ENCODE assay signal across 30 cellular contexts in the genomic region with DNA sequence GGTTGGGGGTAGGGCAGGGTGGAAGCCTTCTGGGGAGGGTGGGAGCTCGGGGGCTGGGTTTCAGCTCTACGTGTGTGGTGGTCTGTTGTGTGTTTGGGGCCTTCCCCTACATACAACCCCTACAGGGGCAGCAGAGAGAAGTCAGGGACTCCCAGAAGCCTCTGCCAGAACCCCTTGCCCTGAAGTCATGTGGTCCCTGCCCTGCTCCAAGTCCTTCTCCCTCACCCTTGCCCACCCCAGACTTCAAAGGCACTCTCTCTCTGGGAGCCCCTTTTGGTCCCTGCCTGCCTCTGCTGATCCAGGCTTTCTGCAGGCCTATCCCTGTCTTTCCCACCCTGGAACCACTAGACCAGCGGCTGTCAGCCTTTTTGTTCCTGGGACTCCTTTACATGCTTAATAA.
DNase-seq lines count a peak whose midpoint lies in the region; ATAC-seq, FAIRE-seq and TF ChIP-seq lines count a peak whose summit lies in the region.
"Had no signal": no experiment of that assay in that cellular context is flagged by ENCODE, and none has a peak within 500 bp of the region (broad histone marks: within the 10 kb centered on the region; RNA-seq: fewer than 3 reads in every experiment).

No MANE protein-coding gene starts in this region.

- no peak overlapping the region for H2BK5ac ChIP-seq in H1 (ENCODE audit: low read depth, low read length)

- H3K36me3 ChIP-seq in mammary epithelial cell (ENCODE audit: insufficient read depth, low read length) = no peaks in the 10 kb centered on the region
- H3K36me3 ChIP-seq in H1 (ENCODE audit: control insufficient read depth in 2 of 4, insufficient read depth in 4 of 4, low read length in 3 of 4) = no peaks in the 10 kb centered on the region
- H3K36me3 ChIP-seq in tibial nerve = no peaks in the 10 kb centered on the region
- H3K36me3 ChIP-seq: adrenal gland, sigmoid colon had no signal

- no peak overlapping the region for H2BK15ac ChIP-seq in H1 (ENCODE audit: low read length)

- no peaks in the 10 kb centered on the region for H3K79me1 ChIP-seq in H1 (ENCODE audit: low read depth, low read length)

- H3K27ac ChIP-seq in mammary epithelial cell (ENCODE audit: insufficient read depth, low read depth, low read length) (no peak overlapping the region), H1 (ENCODE audit: low read depth, low read length) (no peak overlapping the region), tibial nerve (peak overlapping the region in 3 of 4 donors; percentile 63 to 87 (median 70))
- H3K27ac ChIP-seq: 22Rv1, adrenal gland, psoas muscle had no signal

- peak overlapping the region; percentile 89 for H2AFZ ChIP-seq in mammary epithelial cell (ENCODE audit: low read depth, low read length)
- H2AFZ ChIP-seq in H1 (ENCODE audit: low read length) = no peak overlapping the region

- no peaks in the 10 kb centered on the region for H3K27me3 ChIP-seq in mammary epithelial cell (ENCODE audit: insufficient read depth, low read length)
- H3K27me3 ChIP-seq in H1 (replicated peaks in 1 of 4; ENCODE audit: control insufficient read depth in 3 of 4, extremely low read depth in 1 of 4, insufficient read depth in 3 of 4, low read length in 3 of 4) = no peaks in the 10 kb centered on the region
- no peaks in the 10 kb centered on the region for H3K27me3 ChIP-seq in tibial nerve
- H3K27me3 ChIP-seq: adrenal gland, body of pancreas, sigmoid colon had no signal

- TF ChIP-seq POLR2A in H1 (IDR thresholded peaks at IDR 0.05; ENCODE audit: control extremely low read depth in 1 of 2, low read depth in 2 of 2, low read length in 2 of 2) (no peak), tibial nerve (IDR thresholded peaks at IDR 0.05) (no peak)

- peak overlapping the region; percentile 54 for H4K91ac ChIP-seq in H1 (replicated peaks; ENCODE audit: insufficient read length, low read length)

- POLR2A ChIA-PET in MCF 10A (lab: Yijun Ruan, JAX) = no interaction called here
- POLR2A ChIA-PET in H1 (lab: Charles Lee; ENCODE audit: partially characterized antibody) = interaction anchor here (1.5 kb wide), 1 partner anchor 24 kb away, joined by 3 read pairs; no protein-coding TSS in a partner anchor
- POLR2A ChIA-PET in T-cell (lab: Charles Lee) = no interaction called here

- H3K4me1 ChIP-seq in mammary epithelial cell (ENCODE audit: insufficient read depth, low read length) (peaks cover 26% of the 10 kb centered on the region), H1 (replicated peaks in 1 of 4; ENCODE audit: control insufficient read depth in 3 of 4, insufficient read depth in 4 of 4, low read length in 3 of 4) (peaks cover 0 to 25% (median 13%) of the 10 kb centered on the region in 4 experiments; a peak in 6 of 7 replicates), tibial nerve (peaks cover 0 to 43% (median 14%) of the 10 kb centered on the region in 4 donors)
- H3K4me1 ChIP-seq: adrenal gland, psoas muscle, sigmoid colon had no signal

- H3K9ac ChIP-seq in mammary epithelial cell (ENCODE audit: insufficient read depth, low read length) = no peak overlapping the region
- H3K9ac ChIP-seq in H1 (replicated peaks in 1 of 4; ENCODE audit: extremely low read depth in 1 of 4, low read depth in 3 of 4, low read length in 3 of 4) = no peak overlapping the region
- H3K9ac ChIP-seq: SK-N-SH had no signal

- intact Hi-C loops in mammary epithelial cell (cut with micrococcal nuclease) = no loop called here
- intact Hi-C loops in MCF 10A (cut with micrococcal nuclease) = no loop called here

- H2BK120ac ChIP-seq in H1 (replicated peaks; ENCODE audit: low read depth, low read length) = no peak overlapping the region

- H3K27ac Mint-ChIP-seq in MCF 10A (ENCODE audit: low read depth, unreplicated experiment) = no peak overlapping the region
- peak overlapping the region; percentile 59 for H3K27ac Mint-ChIP-seq in nephron progenitor cell
- no peak overlapping the region for H3K27ac Mint-ChIP-seq in T-cell
- H3K27ac Mint-ChIP-seq: activated CD8-positive, alpha-beta T cell treated with anti-CD3 and anti-CD28 coated beads for 36 hours; activated naive CD4-positive, alpha-beta T cell treated with anti-CD3 and anti-CD28 coated beads for 36 hours; activated T-helper 1 cell treated with anti-CD3 and anti-CD28 coated beads, Interleukin-12 subunit alpha, Interleukin-12 subunit beta, Interleukin-2, Interleukin-4 antibody, amounts not matched to agents 30 ng/mL and 10 ng/mL and 1 ng/mL, durations not matched to agents 14 hours and 24 hours and 36 hours; CD4-positive, alpha-beta T cell; T-helper 17 cell had no signal

- TF ChIP-seq CTCF in mammary epithelial cell (conservative IDR thresholded peaks at IDR 0.05 in 1 of 2, IDR thresholded peaks at IDR 0.05 in 1 of 2; ENCODE audit: extremely low read depth in 1 of 2, insufficient read depth in 1 of 2, low read depth in 1 of 2, low read length in 2 of 2) (no peak), MCF 10A (IDR thresholded peaks at IDR 0.05; ENCODE audit: unreplicated experiment) (no peak), H1 (IDR thresholded peaks at IDR 0.05; ENCODE audit: control extremely low read depth in 1 of 3, insufficient read depth in 1 of 3, low read depth in 1 of 3, low read length in 3 of 3) (no peak), nephron progenitor cell (IDR thresholded peaks at IDR 0.05) (no peak), tibial nerve (IDR thresholded peaks at IDR 0.05) (no peak)

- no peak overlapping the region for H4K5ac ChIP-seq in H1 (ENCODE audit: insufficient read length, low read depth, low read length)

- H2BK20ac ChIP-seq in H1 (ENCODE audit: low read length) = no peak overlapping the region

- CTCF ChIA-PET in mammary epithelial cell (lab: Charles Lee; ENCODE audit: low non-redundant PET) = no interaction called here
- CTCF ChIA-PET in MCF 10A (lab: Yijun Ruan, JAX) = interaction anchor here (0.7 kb wide), 1 partner anchor 234 kb away, joined by 4 read pairs; no protein-coding TSS in a partner anchor
- CTCF ChIA-PET in H1 (lab: Charles Lee; ENCODE audit: partially characterized antibody) = interaction anchor here (1.5 kb wide), 1 partner anchor 21 kb away, joined by 5 read pairs; no protein-coding TSS in a partner anchor
- CTCF ChIA-PET in T-cell (lab: Charles Lee) = interaction anchor here in 1 of 2 donors (0.6 kb wide), 1 partner anchor 36 kb away, joined by 4 read pairs; no protein-coding TSS in a partner anchor

- no peak overlapping the region for H3K4me3 Mint-ChIP-seq in MCF 10A (ENCODE audit: unreplicated experiment)
- no peak overlapping the region for H3K4me3 Mint-ChIP-seq in nephron progenitor cell
- no peak overlapping the region for H3K4me3 Mint-ChIP-seq in T-cell
- H3K4me3 Mint-ChIP-seq: activated CD8-positive, alpha-beta T cell treated with anti-CD3 and anti-CD28 coated beads for 36 hours; activated naive CD4-positive, alpha-beta T cell treated with anti-CD3 and anti-CD28 coated beads for 36 hours; activated T-helper 1 cell treated with anti-CD3 and anti-CD28 coated beads, Interleukin-12 subunit alpha, Interleukin-12 subunit beta, Interleukin-2, Interleukin-4 antibody, amounts not matched to agents 30 ng/mL and 10 ng/mL and 1 ng/mL, durations not matched to agents 14 hours and 24 hours and 36 hours; CD4-positive, alpha-beta T cell; T-helper 17 cell had no signal

- no peak overlapping the region for H2AK5ac ChIP-seq in H1 (ENCODE audit: low read depth, low read length)

- DNase-seq in mammary epithelial cell (no peak), MCF 10A (ENCODE audit: unreplicated experiment) (no peak), H1 (ENCODE audit: low read depth in 1 of 2, low spot score in 2 of 2) (no peak), nephron progenitor cell (no peak), tibial nerve (ENCODE audit: low spot score in 2 of 2) (no peak), DMS53 (lab: John Stamatoyannopoulos, UW) (no peak), retina (no peak), T-cell (no peak)
- DNase-seq: activated CD8-positive, alpha-beta memory T cell treated with anti-CD3 and anti-CD28 coated beads, Interleukin-2, amount 50 U/mL, for 48 hours; activated CD8-positive, alpha-beta T cell treated with anti-CD3 and anti-CD28 coated beads for 36 hours; activated naive CD4-positive, alpha-beta T cell treated with anti-CD3 and anti-CD28 coated beads for 36 hours; adrenal gland; CD4-positive, alpha-beta T cell; cerebellar nuclear complex; EL; KG1; MM.1S; NCI-H1417; NCI-H2081; PC-3; psoas muscle; sigmoid colon; SK-N-SH; stimulated activated CD4-positive, alpha-beta T cell treated with anti-CD3 and anti-CD28 coated beads, Interleukin-4, amount 100 ng/mL, for 24 hours; T-helper 17 cell had no signal

- ATAC-seq in T-cell (replicated peaks in 1 of 4) = no peak
- ATAC-seq: activated CD8-positive, alpha-beta T cell treated with anti-CD3 and anti-CD28 coated beads for 36 hours; psoas muscle; T-helper 17 cell had no signal

- no peaks in the 10 kb centered on the region for H3K9me3 ChIP-seq in mammary epithelial cell (replicated peaks; ENCODE audit: insufficient read depth, low read length)
- H3K9me3 ChIP-seq in H1 (ENCODE audit: insufficient read depth in 2 of 2, low read depth in 1 of 2, low read length in 1 of 2) = no peaks in the 10 kb centered on the region
- H3K9me3 ChIP-seq in tibial nerve = no peaks in the 10 kb centered on the region
- H3K9me3 ChIP-seq: adrenal gland, body of pancreas, psoas muscle, sigmoid colon, SK-N-SH had no signal

- WGBS in mammary epithelial cell (ENCODE audit: low coverage, missing lambda C conversion rate) = 43% methylated on average over 1 of the region's 3 CpGs
- WGBS in H1 (ENCODE audit: extremely low coverage in 1 of 2, insufficient coverage in 1 of 2, insufficient read length in 1 of 2, insufficient replicate concordance in 2 of 2, low coverage in 1 of 2, low lambda C conversion rate in 2 of 2, missing lambda C conversion rate in 1 of 2), 2 experiments = 67% methylated on average over 2 of the region's 3 CpGs; no CpG with 5 or more reads in 1 of the 2 experiments
- 48 to 72% methylated on average over 3 of the region's 3 CpGs for WGBS in tibial nerve, 2 donors

- H3K23ac ChIP-seq in H1 (ENCODE audit: insufficient read length) = no peak overlapping the region

- in situ Hi-C loops in mammary epithelial cell (cut with MboI; ENCODE audit: low sequenced_read_pairs in 2 of 2) = no loop called here

- H3K14ac ChIP-seq in H1 (ENCODE audit: insufficient read length) = no peak overlapping the region

- no peak overlapping the region; the same call in none of the 2 replicates for H3K18ac ChIP-seq in H1 (ENCODE audit: extremely low read depth, low read length)

- H4K8ac ChIP-seq in H1 (ENCODE audit: extremely low read depth, insufficient read depth, low read length) = peak overlapping the region; percentile 14; the same call in 1 of the 2 replicates

- no peak for FAIRE-seq in H1 (lab: Jason Lieb, UNC)
- FAIRE-seq: GM19239, urothelium cell line had no signal

- peaks cover 9% of the 10 kb centered on the region for H3K4me1 Mint-ChIP-seq in MCF 10A (ENCODE audit: insufficient read depth, unreplicated experiment)
- peaks cover 42% of the 10 kb centered on the region for H3K4me1 Mint-ChIP-seq in nephron progenitor cell
- no peaks in the 10 kb centered on the region for H3K4me1 Mint-ChIP-seq in T-cell
- H3K4me1 Mint-ChIP-seq: T-helper 17 cell had no signal

- H3K9me3 Mint-ChIP-seq in MCF 10A (ENCODE audit: unreplicated experiment) (no peaks in the 10 kb centered on the region), nephron progenitor cell (no peaks in the 10 kb centered on the region), T-cell (no peaks in the 10 kb centered on the region)
- H3K9me3 Mint-ChIP-seq: activated CD8-positive, alpha-beta T cell treated with anti-CD3 and anti-CD28 coated beads for 36 hours; activated naive CD4-positive, alpha-beta T cell treated with anti-CD3 and anti-CD28 coated beads for 36 hours; activated T-helper 1 cell treated with anti-CD3 and anti-CD28 coated beads, Interleukin-12 subunit alpha, Interleukin-12 subunit beta, Interleukin-2, Interleukin-4 antibody, amounts not matched to agents 30 ng/mL and 10 ng/mL and 1 ng/mL, durations not matched to agents 14 hours and 24 hours and 36 hours; CD4-positive, alpha-beta T cell had no signal

- no peak overlapping the region for H3K4ac ChIP-seq in H1 (replicated peaks; ENCODE audit: insufficient read length, low read depth, low read length)

- dilution Hi-C loops in mammary epithelial cell (cut with HindIII; ENCODE audit: low sequenced_read_pairs) = no loop called here

- no peak for TF ChIP-seq RAD21 in H1 (IDR thresholded peaks at IDR 0.05 in 1 of 2, conservative IDR thresholded peaks at IDR 0.05 in 1 of 2; ENCODE audit: low read depth in 2 of 2, low read length in 2 of 2)

- H3K4me2 ChIP-seq in mammary epithelial cell (ENCODE audit: insufficient read depth, low read depth, low read length) = no peak overlapping the region
- no peak overlapping the region for H3K4me2 ChIP-seq in H1 (ENCODE audit: insufficient read depth in 1 of 2, low read depth in 2 of 2, low read length in 2 of 2)

- TF ChIP-seq EP300 in H1 (IDR thresholded peaks at IDR 0.05; ENCODE audit: borderline replicate concordance in 1 of 2, low read depth in 2 of 2, low read length in 2 of 2) (no peak), tibial nerve (IDR thresholded peaks at IDR 0.05) (no peak)

- H3K4me3 ChIP-seq in mammary epithelial cell (replicated peaks in 1 of 3; ENCODE audit: insufficient read depth in 1 of 3, low read depth in 2 of 3, low read length in 3 of 3) = no peak overlapping the region
- no peak overlapping the region for H3K4me3 ChIP-seq in H1 (ENCODE audit: extremely low read depth in 1 of 4, insufficient read depth in 2 of 4, low read depth in 3 of 4, low read length in 4 of 4)
- no peak overlapping the region for H3K4me3 ChIP-seq in tibial nerve
- H3K4me3 ChIP-seq: adrenal gland, body of pancreas, psoas muscle, sigmoid colon had no signal

- no peaks in the 10 kb centered on the region for H3K23me2 ChIP-seq in H1 (ENCODE audit: low read depth, low read length)

- BruUV-seq in mammary epithelial cell (replicated peaks; lab: Mats Ljungman, UMichigan) (no TSS peak), MCF 10A (replicated peaks; lab: Mats Ljungman, UMichigan) (no TSS peak)

- H3K27me3 Mint-ChIP-seq in MCF 10A (ENCODE audit: insufficient read depth, unreplicated experiment) (no peaks in the 10 kb centered on the region), nephron progenitor cell (ENCODE audit: low read depth, poor library complexity) (no peaks in the 10 kb centered on the region), T-cell (no peaks in the 10 kb centered on the region)
- H3K27me3 Mint-ChIP-seq: activated CD8-positive, alpha-beta T cell treated with anti-CD3 and anti-CD28 coated beads for 36 hours; CD4-positive, alpha-beta T cell; T-helper 17 cell had no signal

- H3K36me3 Mint-ChIP-seq in MCF 10A (ENCODE audit: insufficient read depth, unreplicated experiment) (no peaks in the 10 kb centered on the region), nephron progenitor cell (ENCODE audit: low read depth) (no peaks in the 10 kb centered on the region), T-cell (no peaks in the 10 kb centered on the region)

- H4K20me1 ChIP-seq in mammary epithelial cell (ENCODE audit: insufficient read depth, low read length) (no peaks in the 10 kb centered on the region), H1 (replicated peaks in 1 of 2; ENCODE audit: control insufficient read depth in 1 of 2, insufficient read depth in 2 of 2, low read length in 2 of 2) (no peaks in the 10 kb centered on the region)

- peak overlapping the region; percentile 87 for H2BK12ac ChIP-seq in H1 (ENCODE audit: low read depth, low read length)

- no peak overlapping the region for H3K56ac ChIP-seq in H1 (replicated peaks; ENCODE audit: insufficient read length, low read depth, low read length)

- H3K79me2 ChIP-seq in mammary epithelial cell (ENCODE audit: insufficient read depth, low read length) = no peaks in the 10 kb centered on the region
- no peaks in the 10 kb centered on the region for H3K79me2 ChIP-seq in H1 (ENCODE audit: control insufficient read depth in 1 of 2, insufficient read depth in 2 of 2, low read length in 2 of 2)

Comparison
In these comparisons a context has a peak if more than half of its experiments do, and no peak if none do; other contexts are left out.
1. H3K27ac ChIP-seq: peak in tibial nerve (3 of 4); none in mammary epithelial cell (single experiment) and H1 (single experiment).